ENCODE assay signal across 11 cellular contexts in the genomic region with DNA sequence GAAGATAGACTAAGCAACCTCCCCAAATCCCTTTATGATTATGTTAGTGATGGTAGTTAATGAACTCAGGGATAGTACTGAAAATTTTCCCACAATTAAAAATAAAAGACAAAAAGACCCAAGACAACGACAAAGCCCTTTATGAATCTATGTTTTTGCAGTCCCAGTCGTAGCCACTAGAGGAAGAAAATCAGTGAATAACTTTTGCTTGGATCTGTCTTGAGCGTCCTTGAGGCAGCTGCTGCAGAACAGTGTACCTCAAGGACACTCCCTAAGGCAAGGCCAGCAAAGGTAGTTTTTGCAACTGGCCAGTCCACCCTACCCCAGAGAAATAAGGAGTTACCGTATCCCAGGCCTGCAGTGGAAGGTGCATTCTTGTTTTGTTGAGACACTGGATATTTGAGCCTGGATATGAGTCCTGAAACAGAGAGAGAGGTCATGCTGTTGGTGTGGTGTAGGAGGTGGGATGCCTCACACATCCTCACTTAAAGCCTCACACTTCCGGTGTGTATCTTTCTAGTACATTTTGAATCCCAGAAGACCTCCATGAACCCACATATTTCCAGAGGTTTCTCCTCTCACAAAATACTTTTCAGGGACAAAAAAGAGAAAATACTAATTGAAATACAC. TPM values are rescaled to one million over a fixed set of nuclear protein-coding genes. Genes with fewer than 3 reads are reported as not detected.
DNase-seq lines count a peak whose midpoint lies in the region; ATAC-seq and TF ChIP-seq lines count a peak whose summit lies in the region.
"Had no signal": no experiment of that assay in that cellular context is flagged by ENCODE, and none has a peak within 500 bp of the region (broad histone marks: within the 10 kb centered on the region; RNA-seq: fewer than 3 reads in every experiment).

No MANE protein-coding gene starts in this region.

- no peak overlapping the region for H3K4ac ChIP-seq in mesenchymal stem cell (ENCODE audit: low read depth in 1 of 2, low read length in 2 of 2)

- ATAC-seq in GM21447 (IDR thresholded peaks at IDR 0.05; ENCODE audit: unreplicated experiment), result no peak
- ATAC-seq in HG02763 (IDR thresholded peaks at IDR 0.05; ENCODE audit: unreplicated experiment), result no peak
- ATAC-seq: activated CD8-positive, alpha-beta T cell treated with anti-CD3 and anti-CD28 coated beads, Interleukin-2, amount 10 ng/mL, durations not matched to agents 7 days and 5 days had no signal

- H2BK12ac ChIP-seq in mesenchymal stem cell (ENCODE audit: low read length in 2 of 2), result no peak overlapping the region

- H3K4me1 ChIP-seq in HEK293 (ENCODE audit: control insufficient read depth, insufficient read depth, low read length) (no peaks in the 10 kb centered on the region), mesenchymal stem cell (ENCODE audit: control insufficient read depth, insufficient read depth, low read depth, low read length) (peaks cover 1% of the 10 kb centered on the region)

- no peaks in the 10 kb centered on the region for H3K79me1 ChIP-seq in mesenchymal stem cell (replicated peaks; ENCODE audit: low read length, poor library complexity, severe bottlenecking)

- no peak overlapping the region for H2BK120ac ChIP-seq in mesenchymal stem cell (ENCODE audit: low read depth, low read length)

- 40% methylated on average over 4 of the region's 5 CpGs for WGBS in mesenchymal stem cell

- DNase-seq in Caki2 (ENCODE audit: low read depth), result peak; percentile 15
- no peak for DNase-seq in WERI-Rb-1
- DNase-seq in mesenchymal stem cell, result peak; percentile 28
- no peak for DNase-seq in activated effector memory CD4-positive, alpha-beta T cell treated with anti-CD3 and anti-CD28 coated beads, Interleukin-2, amount 50 U/mL, for 16 hours
- DNase-seq in NCI-H1092 (lab: John Stamatoyannopoulos, UW), result no peak
- DNase-seq: activated CD8-positive, alpha-beta T cell treated with anti-CD3 and anti-CD28 coated beads, Interleukin-2, amount 10 ng/mL, durations not matched to agents 7 days and 5 days; dorsolateral prefrontal cortex; NCI-H345 had no signal

- H3K9me3 ChIP-seq in HEK293 (ENCODE audit: control insufficient read depth, insufficient read depth, low read depth, low read length) (no peaks in the 10 kb centered on the region), WERI-Rb-1 (ENCODE audit: severe bottlenecking) (no peaks in the 10 kb centered on the region), mesenchymal stem cell (ENCODE audit: control insufficient read depth, low read length) (no peaks in the 10 kb centered on the region)

- H3K18ac ChIP-seq in mesenchymal stem cell (ENCODE audit: low read depth in 1 of 2, low read length in 2 of 2), result no peak overlapping the region

- H2AK5ac ChIP-seq in mesenchymal stem cell (ENCODE audit: low read length, severe bottlenecking), result no peak overlapping the region

- H2BK15ac ChIP-seq in mesenchymal stem cell (ENCODE audit: low read depth, poor library complexity, severe bottlenecking), result no peak overlapping the region

- no peak overlapping the region for H3K23ac ChIP-seq in mesenchymal stem cell (ENCODE audit: low read length in 2 of 2)

- no peak overlapping the region for H3K14ac ChIP-seq in mesenchymal stem cell (ENCODE audit: low read length in 2 of 2)

- H4K8ac ChIP-seq in mesenchymal stem cell (ENCODE audit: low read length), result no peak overlapping the region

- TF ChIP-seq CTCF in HEK293 (tag by site-specific recombination; IDR thresholded peaks at IDR 0.05), result peak; percentile 43; the same call in 1 of the 2 replicates
- 0 out of 2 replicates have a peak, but pooled peaks have one; percentile 26 for TF ChIP-seq CTCF in WERI-Rb-1 (IDR thresholded peaks at IDR 0.05; ENCODE audit: low read depth, low read length)

- POLR2A ChIA-PET in HEK293 (lab: Yijun Ruan, JAX), result interaction anchor here (1.4 to 1.7 kb wide), 2 partner anchors 9 to 33 kb away, joined by 4 to 9 read pairs; a partner anchor contains a TSS

- H3K36me3 ChIP-seq in HEK293 (ENCODE audit: control insufficient read depth in 2 of 2, insufficient read depth in 1 of 2, low read length in 2 of 2) (no peaks in the 10 kb centered on the region), WERI-Rb-1 (no peaks in the 10 kb centered on the region), mesenchymal stem cell (ENCODE audit: control insufficient read depth in 1 of 2, insufficient read depth in 2 of 2, low read depth in 1 of 2, low read length in 2 of 2) (no peaks in the 10 kb centered on the region)

- CTCF ChIA-PET in HEK293 (lab: Yijun Ruan, JAX), result interaction anchor here (0.6 to 2.3 kb wide), 7 partner anchors 9 to 942 kb away, joined by 3 to 17 read pairs (median 4); a partner anchor contains a TSS

- H3K9ac ChIP-seq in mesenchymal stem cell (ENCODE audit: low read length), result no peak overlapping the region

- no peak overlapping the region for H3K4me3 ChIP-seq in HEK293 (ENCODE audit: low read depth, low read length)
- H3K4me3 ChIP-seq in WERI-Rb-1 (ENCODE audit: low read depth, low read length), result no peak overlapping the region
- no peak overlapping the region for H3K4me3 ChIP-seq in mesenchymal stem cell (ENCODE audit: insufficient read depth in 1 of 2, low read depth in 1 of 2, low read length in 2 of 2)
- H3K4me3 ChIP-seq: dorsolateral prefrontal cortex had no signal

- no peak overlapping the region for H3K4me2 ChIP-seq in mesenchymal stem cell (ENCODE audit: low read length, poor library complexity, severe bottlenecking)

- H3K27me3 ChIP-seq in WERI-Rb-1 (ENCODE audit: insufficient read depth, low read depth, severe bottlenecking), result peaks cover 12% of the 10 kb centered on the region
- H3K27me3 ChIP-seq in mesenchymal stem cell (ENCODE audit: control insufficient read depth in 1 of 2, insufficient read depth in 1 of 2, low read length in 2 of 2), result peaks cover 0 to 49% of the 10 kb centered on the region in 2 experiments

- in situ Hi-C loops in Caki2 (cut with HindIII; ENCODE audit: low pct_unique_long_range_greater_than_20kb, low sequenced_read_pairs), result no loop called here

- H4K91ac ChIP-seq in mesenchymal stem cell (ENCODE audit: low read length), result no peak overlapping the region

- H3K27ac ChIP-seq in HEK293 (ENCODE audit: extremely low read depth, low read depth, low read length) (no peak overlapping the region), WERI-Rb-1 (no peak overlapping the region), mesenchymal stem cell (ENCODE audit: low read length, poor library complexity, severe bottlenecking) (no peak overlapping the region)
- H3K27ac ChIP-seq: dorsolateral prefrontal cortex had no signal

- no peak overlapping the region for H2BK5ac ChIP-seq in mesenchymal stem cell (ENCODE audit: low read depth, low read length, poor library complexity, severe bottlenecking)

- no peak overlapping the region for H2AFZ ChIP-seq in mesenchymal stem cell (ENCODE audit: low read depth, low read length)

TF ChIP-seq in HEK293, 187 proteins besides CTCF, POLR2A, EP300 and RAD21 (continues in another document):
- TF ChIP-seq BCL11B (tag by site-specific recombination; IDR thresholded peaks at IDR 0.05; ENCODE audit: low read depth), result no peak
- no peak for TF ChIP-seq ZNF792 (tag by site-specific recombination; IDR thresholded peaks at IDR 0.05)
- TF ChIP-seq, protein P1, sequence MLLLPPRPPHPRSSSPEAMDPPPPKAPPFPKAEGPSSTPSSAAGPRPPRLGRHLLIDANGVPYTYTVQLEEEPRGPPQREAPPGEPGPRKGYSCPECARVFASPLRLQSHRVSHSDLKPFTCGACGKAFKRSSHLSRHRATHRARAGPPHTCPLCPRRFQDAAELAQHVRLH (tag by site-specific recombination; IDR thresholded peaks at IDR 0.05), result no peak
- TF ChIP-seq, protein P2, sequence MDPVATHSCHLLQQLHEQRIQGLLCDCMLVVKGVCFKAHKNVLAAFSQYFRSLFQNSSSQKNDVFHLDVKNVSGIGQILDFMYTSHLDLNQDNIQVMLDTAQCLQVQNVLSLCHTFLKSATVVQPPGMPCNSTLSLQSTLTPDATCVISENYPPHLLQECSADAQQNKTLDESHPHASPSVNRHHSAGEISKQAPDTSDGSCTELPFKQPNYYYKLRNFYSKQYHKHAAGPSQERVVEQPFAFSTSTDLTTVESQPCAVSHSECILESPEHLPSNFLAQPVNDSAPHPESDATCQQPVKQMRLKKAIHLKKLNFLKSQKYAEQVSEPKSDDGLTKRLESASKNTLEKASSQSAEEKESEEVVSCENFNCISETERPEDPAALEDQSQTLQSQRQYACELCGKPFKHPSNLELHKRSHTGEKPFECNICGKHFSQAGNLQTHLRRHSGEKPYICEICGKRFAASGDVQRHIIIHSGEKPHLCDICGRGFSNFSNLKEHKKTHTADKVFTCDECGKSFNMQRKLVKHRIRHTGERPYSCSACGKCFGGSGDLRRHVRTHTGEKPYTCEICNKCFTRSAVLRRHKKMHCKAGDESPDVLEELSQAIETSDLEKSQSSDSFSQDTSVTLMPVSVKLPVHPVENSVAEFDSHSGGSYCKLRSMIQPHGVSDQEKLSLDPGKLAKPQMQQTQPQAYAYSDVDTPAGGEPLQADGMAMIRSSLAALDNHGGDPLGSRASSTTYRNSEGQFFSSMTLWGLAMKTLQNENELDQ (tag by site-specific recombination; IDR thresholded peaks at IDR 0.05; ENCODE audit: low read depth), result no peak
- TF ChIP-seq TRIM28 (IDR thresholded peaks at IDR 0.05; ENCODE audit: borderline replicate concordance, low read length), result no peak
- no peak for TF ChIP-seq KLF7 (tag by site-specific recombination; IDR thresholded peaks at IDR 0.05; ENCODE audit: borderline replicate concordance)
- TF ChIP-seq GLI4 (tag by site-specific recombination; IDR thresholded peaks at IDR 0.05), result no peak
- TF ChIP-seq SCRT1 (tag by site-specific recombination; IDR thresholded peaks at IDR 0.05; ENCODE audit: borderline replicate concordance), result no peak

RNA-seq across cellular contexts. Expression of a gene that starts 8.7 kb away (rescaled TPM):
- 8.0 and 10.3 TPM in 2 replicates for total RNA-seq in Caki2 (2014; rRNA removed; shearing (Covaris generic); ENCODE audit: low replicate concordance)
- polyA plus RNA-seq in mesenchymal stem cell (2013, experiment 1 of 2), result 7.0 TPM
- polyA plus RNA-seq in mesenchymal stem cell (2013, experiment 2 of 2), result 7.8 TPM

RNA-seq across cellular contexts. Expression of a gene that starts 28.7 kb away (rescaled TPM):
- total RNA-seq in Caki2 (2014; rRNA removed; shearing (Covaris generic); ENCODE audit: low replicate concordance), result 0.07 TPM in 1 of 2 replicates, not detected in the other
- polyA plus RNA-seq in mesenchymal stem cell (2013, experiment 1 of 2), result 0.30 TPM
- polyA plus RNA-seq in mesenchymal stem cell (2013, experiment 2 of 2), result 0.33 TPM

RNA-seq across cellular contexts. Expression of a gene that starts 33.5 kb away (rescaled TPM):
- 446 and 1,206 TPM in 2 replicates for total RNA-seq in Caki2 (2014; rRNA removed; shearing (Covaris generic); ENCODE audit: low replicate concordance)
- polyA plus RNA-seq in mesenchymal stem cell (2013, experiment 1 of 2), result 2,923 TPM
- polyA plus RNA-seq in mesenchymal stem cell (2013, experiment 2 of 2), result 2,774 TPM

RNA-seq across cellular contexts. Expression of a gene that starts 50.4 kb away (rescaled TPM):
- total RNA-seq in Caki2 (2014; rRNA removed; shearing (Covaris generic); ENCODE audit: low replicate concordance), result 146 and 165 TPM in 2 replicates
- polyA plus RNA-seq in mesenchymal stem cell (2013, experiment 1 of 2), result 66.5 TPM
- polyA plus RNA-seq in mesenchymal stem cell (2013, experiment 2 of 2), result 71.3 TPM

RNA-seq across cellular contexts. Expression of a gene that starts 50.7 kb away (rescaled TPM):
- 22.1 and 26.8 TPM in 2 replicates for total RNA-seq in Caki2 (2014; rRNA removed; shearing (Covaris generic); ENCODE audit: low replicate concordance)
- 58.6 TPM for polyA plus RNA-seq in mesenchymal stem cell (2013, experiment 1 of 2)
- 60.5 TPM for polyA plus RNA-seq in mesenchymal stem cell (2013, experiment 2 of 2)

Comparison
In these comparisons a context has a peak if more than half of its experiments do, and no peak if none do; other contexts are left out.
1. DNase-seq: peak in Caki2 (single experiment) and mesenchymal stem cell (single experiment); none in WERI-Rb-1 (single experiment), activated effector memory CD4-positive, alpha-beta T cell treated with anti-CD3 and anti-CD28 coated beads, Interleukin-2, amount 50 U/mL, for 16 hours (single experiment) and NCI-H1092 (single experiment).